Comparison of ENCODE assay signal across 23 cellular contexts in genomic region chr3:16143870-16144568, GRCh38. TPM values are rescaled to one million over a fixed set of nuclear protein-coding genes. Genes with fewer than 3 reads are reported as not detected.
"Had no signal": no experiment of that assay in that cellular context is flagged by ENCODE, and none has a peak within 500 bp of the region (broad histone marks: within the 10 kb centered on the region; RNA-seq: fewer than 3 reads in every experiment).

No MANE protein-coding gene starts in this region.

- H3K4me1 Mint-ChIP-seq: activated CD8-positive, alpha-beta memory T cell treated with anti-CD3 and anti-CD28 coated beads, Interleukin-2, amount 10 ng/mL, durations not matched to agents 7 days and 5 days; nephron progenitor cell had no signal

- H3K27ac ChIP-seq: adrenal gland, cardiac muscle cell, lower lobe of right lung, prostate gland, right lobe of liver, transverse colon had no signal

- H3K4me2 ChIP-seq: smooth muscle cell had no signal

- H3K9me3 ChIP-seq: adrenal gland, lower lobe of right lung, prostate gland, right lobe of liver, transverse colon had no signal

- H3K27me3 Mint-ChIP-seq: activated CD4-positive, alpha-beta memory T cell treated with anti-CD3 and anti-CD28 coated beads for 36 hours had no signal

- ATAC-seq: activated CD4-positive, alpha-beta T cell treated with anti-CD3 and anti-CD28 coated beads for 36 hours; activated CD8-positive, alpha-beta memory T cell treated with anti-CD3 and anti-CD28 coated beads, Interleukin-2, amount 10 ng/mL, durations not matched to agents 7 days and 5 days; lower lobe of right lung; right lobe of liver; stimulated activated naive CD8-positive, alpha-beta T cell treated with anti-CD3 and anti-CD28 coated beads, Interleukin-15, Interleukin-2, amounts not matched to agents 100 U/mL and 50 U/mL, for 24 hours had no signal

- DNase-seq: activated CD4-positive, alpha-beta memory T cell treated with anti-CD3 and anti-CD28 coated beads for 36 hours; activated CD4-positive, alpha-beta T cell treated with anti-CD3 and anti-CD28 coated beads for 36 hours; activated CD8-positive, alpha-beta memory T cell treated with anti-CD3 and anti-CD28 coated beads, Interleukin-2, amount 10 ng/mL, durations not matched to agents 7 days and 5 days; activated naive CD4-positive, alpha-beta T cell treated with anti-CD3 and anti-CD28 coated beads, Interleukin-2, amount 10 ng/mL, durations not matched to agents 7 days and 5 days; activated T-cell treated with anti-CD3 and anti-CD28 coated beads, Interleukin-2, amount 50 U/mL, for 1 hour; adrenal gland; foreskin fibroblast; glutamatergic neuron; hypothalamus; lower lobe of right lung; nephron progenitor cell; occipital lobe; right lobe of liver; stimulated activated naive CD8-positive, alpha-beta T cell treated with anti-CD3 and anti-CD28 coated beads, Interleukin-15, Interleukin-2, amounts not matched to agents 100 U/mL and 50 U/mL, for 24 hours; transverse colon had no signal

- H3K4me3 ChIP-seq: adrenal gland, cardiac muscle cell, lower lobe of right lung, prostate gland, right lobe of liver, smooth muscle cell, transverse colon had no signal

- FAIRE-seq: colon, endothelial cell of umbilical vein had no signal

- H3K27ac Mint-ChIP-seq: activated CD4-positive, alpha-beta memory T cell treated with anti-CD3 and anti-CD28 coated beads for 36 hours; activated CD4-positive, alpha-beta T cell treated with anti-CD3 and anti-CD28 coated beads for 36 hours; activated CD8-positive, alpha-beta memory T cell treated with anti-CD3 and anti-CD28 coated beads, Interleukin-2, amount 10 ng/mL, durations not matched to agents 7 days and 5 days; activated naive CD4-positive, alpha-beta T cell treated with anti-CD3 and anti-CD28 coated beads, Interleukin-2, amount 10 ng/mL, durations not matched to agents 7 days and 5 days; activated T-helper 2 cell treated with anti-CD3 and anti-CD28 coated beads, Interferon-gamma antibody, Interleukin-2, Interleukin-4, amounts not matched to agents 10 μg/mL and 5 μg/mL and 100 μg/mL, durations not matched to agents 14 hours and 24 hours and 36 hours; mesothelial cell of epicardium; nephron progenitor cell had no signal

- H3K36me3 Mint-ChIP-seq: activated CD4-positive, alpha-beta memory T cell treated with anti-CD3 and anti-CD28 coated beads for 36 hours; activated CD8-positive, alpha-beta memory T cell treated with anti-CD3 and anti-CD28 coated beads, Interleukin-2, amount 10 ng/mL, durations not matched to agents 7 days and 5 days; activated naive CD4-positive, alpha-beta T cell treated with anti-CD3 and anti-CD28 coated beads, Interleukin-2, amount 10 ng/mL, durations not matched to agents 7 days and 5 days; mesothelial cell of epicardium had no signal

- H3K4me3 Mint-ChIP-seq: activated CD4-positive, alpha-beta memory T cell treated with anti-CD3 and anti-CD28 coated beads for 36 hours; activated CD4-positive, alpha-beta T cell treated with anti-CD3 and anti-CD28 coated beads for 36 hours; activated CD8-positive, alpha-beta memory T cell treated with anti-CD3 and anti-CD28 coated beads, Interleukin-2, amount 10 ng/mL, durations not matched to agents 7 days and 5 days; activated naive CD4-positive, alpha-beta T cell treated with anti-CD3 and anti-CD28 coated beads, Interleukin-2, amount 10 ng/mL, durations not matched to agents 7 days and 5 days; mesothelial cell of epicardium; nephron progenitor cell had no signal

- H3K4me1 ChIP-seq: adrenal gland, prostate gland, right lobe of liver had no signal

RNA-seq across cellular contexts. Expression of gene GALNT15, which starts 30.5 kb away (rescaled TPM):
- total RNA-seq: activated CD4-positive, alpha-beta memory T cell treated with anti-CD3 and anti-CD28 coated beads for 36 hours; activated CD4-positive, alpha-beta T cell treated with anti-CD3 and anti-CD28 coated beads for 36 hours; activated CD8-positive, alpha-beta memory T cell treated with anti-CD3 and anti-CD28 coated beads, Interleukin-2, amount 10 ng/mL, durations not matched to agents 7 days and 5 days; activated T-helper 2 cell treated with anti-CD3 and anti-CD28 coated beads, Interferon-gamma antibody, Interleukin-2, Interleukin-4, amounts not matched to agents 10 μg/mL and 5 μg/mL and 100 μg/mL, durations not matched to agents 14 hours and 24 hours and 36 hours; T-helper 1 cell treated with Interleukin-12 subunit alpha and Interleukin-12 subunit beta and Interleukin-4 antibody, amounts not matched to agents 30 ng/mL and 1 ng/mL, for 36 hours had no signal
